ENCODE assay signal across 14 cellular contexts in genomic region chr1:24912359-24913273, GRCh38. TPM values are rescaled to one million over a fixed set of nuclear protein-coding genes. Genes with fewer than 3 reads are reported as not detected.
DNase-seq lines count a peak whose midpoint lies in the region; ATAC-seq lines count a peak whose summit lies in the region.
"Had no signal": no experiment of that assay in that cellular context is flagged by ENCODE, and none has a peak within 500 bp of the region (broad histone marks: within the 10 kb centered on the region; RNA-seq: fewer than 3 reads in every experiment).

No MANE protein-coding gene starts in this region.

- intact Hi-C loops in activated T-helper 1 cell treated with anti-CD3 and anti-CD28 coated beads, Interleukin-12 subunit alpha, Interleukin-12 subunit beta, Interleukin-2, Interleukin-4 antibody, amounts not matched to agents 30 ng/mL and 10 ng/mL and 1 ng/mL, durations not matched to agents 14 hours and 24 hours and 36 hours (cut with micrococcal nuclease): no loop called here

- H3K27me3 Mint-ChIP-seq in activated naive CD4-positive, alpha-beta T cell treated with anti-CD3 and anti-CD28 coated beads, Interleukin-2, amount 50 U/mL, for 24 hours: no peaks in the 10 kb centered on the region
- H3K27me3 Mint-ChIP-seq in activated T-helper 1 cell treated with anti-CD3 and anti-CD28 coated beads, Interleukin-12 subunit alpha, Interleukin-12 subunit beta, Interleukin-2, Interleukin-4 antibody, amounts not matched to agents 30 ng/mL and 10 ng/mL and 1 ng/mL, durations not matched to agents 14 hours and 24 hours and 36 hours (ENCODE audit: insufficient read depth): no peaks in the 10 kb centered on the region

- ATAC-seq in GM18519 (IDR thresholded peaks at IDR 0.05; ENCODE audit: low FRiP score, unreplicated experiment): no peak
- no peak for ATAC-seq in HG03432 (IDR thresholded peaks at IDR 0.05; ENCODE audit: unreplicated experiment)
- ATAC-seq: left lobe of liver had no signal

- in situ Hi-C loops in G401 (cut with HindIII; ENCODE audit: low sequenced_read_pairs): no loop called here

- no peak for DNase-seq in activated naive CD4-positive, alpha-beta T cell treated with anti-CD3 and anti-CD28 coated beads, Interleukin-2, amount 50 U/mL, for 16 hours
- no peak for DNase-seq in activated T-helper 1 cell treated with anti-CD3 and anti-CD28 coated beads, Interleukin-12 subunit alpha, Interleukin-12 subunit beta, Interleukin-2, Interleukin-4 antibody, amounts not matched to agents 30 ng/mL and 10 ng/mL and 1 ng/mL, durations not matched to agents 14 hours and 24 hours and 36 hours (ENCODE audit: low spot score)
- DNase-seq in myocyte (ENCODE audit: low read depth) (peak; percentile 26), amniotic stem cell (lab: John Stamatoyannopoulos, UW) (no peak), G401 (ENCODE audit: low spot score) (no peak)
- DNase-seq: endodermal cell; GF-D8; NCI-H2081; stimulated activated CD4-positive, alpha-beta T cell treated with anti-CD3 and anti-CD28 coated beads, Interleukin-2, amount 100 ng/mL, for 24 hours; stimulated activated naive CD4-positive, alpha-beta T cell had no signal

- peaks cover 10% of the 10 kb centered on the region for H3K36me3 Mint-ChIP-seq in activated naive CD4-positive, alpha-beta T cell treated with anti-CD3 and anti-CD28 coated beads, Interleukin-2, amount 50 U/mL, for 24 hours
- peaks cover 58% of the 10 kb centered on the region for H3K36me3 Mint-ChIP-seq in activated T-helper 1 cell treated with anti-CD3 and anti-CD28 coated beads, Interleukin-12 subunit alpha, Interleukin-12 subunit beta, Interleukin-2, Interleukin-4 antibody, amounts not matched to agents 30 ng/mL and 10 ng/mL and 1 ng/mL, durations not matched to agents 14 hours and 24 hours and 36 hours (ENCODE audit: low read depth)

- no peaks in the 10 kb centered on the region for H3K9me3 Mint-ChIP-seq in activated naive CD4-positive, alpha-beta T cell treated with anti-CD3 and anti-CD28 coated beads, Interleukin-2, amount 50 U/mL, for 24 hours
- H3K9me3 Mint-ChIP-seq in activated T-helper 1 cell treated with anti-CD3 and anti-CD28 coated beads, Interleukin-12 subunit alpha, Interleukin-12 subunit beta, Interleukin-2, Interleukin-4 antibody, amounts not matched to agents 30 ng/mL and 10 ng/mL and 1 ng/mL, durations not matched to agents 14 hours and 24 hours and 36 hours: no peaks in the 10 kb centered on the region
- H3K9me3 Mint-ChIP-seq: endodermal cell had no signal

- H3K27ac Mint-ChIP-seq in activated naive CD4-positive, alpha-beta T cell treated with anti-CD3 and anti-CD28 coated beads, Interleukin-2, amount 50 U/mL, for 24 hours: peak overlapping the region; percentile 77
- H3K27ac Mint-ChIP-seq in activated T-helper 1 cell treated with anti-CD3 and anti-CD28 coated beads, Interleukin-12 subunit alpha, Interleukin-12 subunit beta, Interleukin-2, Interleukin-4 antibody, amounts not matched to agents 30 ng/mL and 10 ng/mL and 1 ng/mL, durations not matched to agents 14 hours and 24 hours and 36 hours: peak overlapping the region; percentile 84
- H3K27ac Mint-ChIP-seq: endodermal cell had no signal

- peaks cover 54% of the 10 kb centered on the region for H3K4me1 Mint-ChIP-seq in activated naive CD4-positive, alpha-beta T cell treated with anti-CD3 and anti-CD28 coated beads, Interleukin-2, amount 50 U/mL, for 24 hours
- H3K4me1 Mint-ChIP-seq in activated T-helper 1 cell treated with anti-CD3 and anti-CD28 coated beads, Interleukin-12 subunit alpha, Interleukin-12 subunit beta, Interleukin-2, Interleukin-4 antibody, amounts not matched to agents 30 ng/mL and 10 ng/mL and 1 ng/mL, durations not matched to agents 14 hours and 24 hours and 36 hours (ENCODE audit: low read depth): peaks cover 33% of the 10 kb centered on the region

- no peak overlapping the region for H3K4me3 Mint-ChIP-seq in activated naive CD4-positive, alpha-beta T cell treated with anti-CD3 and anti-CD28 coated beads, Interleukin-2, amount 50 U/mL, for 24 hours
- no peak overlapping the region for H3K4me3 Mint-ChIP-seq in activated T-helper 1 cell treated with anti-CD3 and anti-CD28 coated beads, Interleukin-12 subunit alpha, Interleukin-12 subunit beta, Interleukin-2, Interleukin-4 antibody, amounts not matched to agents 30 ng/mL and 10 ng/mL and 1 ng/mL, durations not matched to agents 14 hours and 24 hours and 36 hours
- H3K4me3 Mint-ChIP-seq: endodermal cell had no signal

RNA-seq across cellular contexts. Expression of gene RUNX3, which starts 17.5 kb away (rescaled TPM):
- total RNA-seq in activated T-helper 1 cell treated with anti-CD3 and anti-CD28 coated beads, Interleukin-12 subunit alpha, Interleukin-12 subunit beta, Interleukin-2, Interleukin-4 antibody, amounts not matched to agents 30 ng/mL and 10 ng/mL and 1 ng/mL, durations not matched to agents 14 hours and 24 hours and 36 hours: 133 and 140 TPM in 2 replicates
- total RNA-seq in myocyte: not detected in 2 replicates
- 0.11 TPM for polyA plus RNA-seq in myocyte (2012)
- total RNA-seq in G401 (2014; rRNA removed; shearing (Covaris generic)): 0.17 TPM in 1 of 2 replicates, not detected in the other

Comparison
In these comparisons a context has a peak if more than half of its experiments do, and no peak if none do; other contexts are left out.
1. RNA of gene RUNX3, which starts 17.5 kb away (total RNA-seq): 133 to 140 TPM in activated T-helper 1 cell treated with anti-CD3 and anti-CD28 coated beads, Interleukin-12 subunit alpha, Interleukin-12 subunit beta, Interleukin-2, Interleukin-4 antibody, amounts not matched to agents 30 ng/mL and 10 ng/mL and 1 ng/mL, durations not matched to agents 14 hours and 24 hours and 36 hours; 0.17 TPM in G401 and not detected in myocyte; every median in the first group is over 100 times any median in the second.